In the genomic region with DNA sequence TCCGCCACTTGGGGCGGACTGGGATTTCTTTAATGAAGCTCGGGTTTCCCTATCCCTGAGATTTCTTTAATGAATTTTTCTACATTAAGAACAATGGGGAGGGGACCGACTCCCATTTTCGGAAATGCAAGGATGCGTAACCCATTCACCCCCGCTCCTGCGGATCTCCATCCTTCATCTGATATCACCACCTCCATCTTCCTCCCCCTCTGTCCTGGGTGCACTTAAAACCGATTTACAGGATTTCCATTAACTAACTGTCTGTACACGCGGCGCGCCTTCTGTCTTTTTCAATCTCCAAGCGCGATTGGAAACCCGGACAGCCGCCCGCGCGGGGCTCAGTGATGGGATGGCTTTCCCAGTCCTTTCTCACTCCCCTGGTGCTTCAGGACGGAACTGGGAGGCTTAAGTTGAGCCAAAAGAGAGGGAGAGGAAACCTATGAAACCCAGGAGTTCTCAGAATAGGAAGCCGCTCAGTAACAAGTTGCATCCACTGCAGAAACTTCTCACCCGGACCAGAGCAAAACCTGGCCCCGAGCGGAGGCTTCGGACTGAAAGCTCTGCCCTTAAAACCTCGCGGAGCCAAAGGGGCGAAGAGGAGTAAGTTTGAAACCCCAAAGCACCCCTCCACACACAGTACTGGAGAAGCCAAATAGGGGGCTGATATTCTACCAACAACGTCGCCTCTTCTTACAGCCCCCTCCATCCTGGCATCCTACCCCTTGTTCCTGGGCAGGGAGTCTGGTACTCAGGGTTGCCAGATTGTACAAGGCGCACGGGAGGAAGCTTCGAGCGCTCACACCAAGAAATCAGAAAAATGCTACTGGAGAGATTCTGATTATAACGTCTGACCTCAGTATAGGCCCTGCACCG, we compare ENCODE assay signal across 8 cellular contexts. TPM values are rescaled to one million over a fixed set of nuclear protein-coding genes. Genes with fewer than 3 reads are reported as not detected.
DNase-seq lines count a peak whose midpoint lies in the region; ATAC-seq, FAIRE-seq and TF ChIP-seq lines count a peak whose summit lies in the region.

No MANE protein-coding gene starts in this region.

- H3K36me3 ChIP-seq in SJCRH30 (no peaks in the 10 kb centered on the region), pancreas (no peaks in the 10 kb centered on the region)

- ATAC-seq in pancreas = no peak

- H3K27me3 ChIP-seq in SJCRH30 (no peaks in the 10 kb centered on the region), pancreas (peaks cover 0 to 25% (median 0%) of the 10 kb centered on the region in 4 donors)

- DNase-seq in DMS53 (lab: John Stamatoyannopoulos, UW) (peak; percentile 82), SJCRH30 (peak; percentile 25 to 34), fibroblast of pulmonary artery (ENCODE audit: low read depth) (peak; percentile 43), pancreas (peak in 2 of 6 donors; percentile 58 to 60), NCI-H1105 (lab: John Stamatoyannopoulos, UW) (no peak), DMS153 (lab: John Stamatoyannopoulos, UW) (no peak), RKO (ENCODE audit: low spot score) (no peak)
- no peak for DNase-seq in stimulated activated CD8-positive, alpha-beta memory T cell treated with anti-CD3 and anti-CD28 coated beads, Interleukin-4, amount 100 ng/mL, for 48 hours

- intact Hi-C loops in pancreas (cut with DNase I) = loop anchor here in 2 of 3 donors (5.0 to 10.0 kb wide), 4 partner anchors 802 to 1482 kb away; no protein-coding TSS in a partner anchor

- H3K4me1 ChIP-seq in SJCRH30 (peaks cover 10% of the 10 kb centered on the region; the same call in 1 of the 2 replicates), pancreas (peaks cover 0 to 18% (median 6%) of the 10 kb centered on the region in 3 donors)

- H3K4me3 ChIP-seq in SJCRH30 (peak overlapping the region; percentile 77), fibroblast of pulmonary artery (replicated peaks; ENCODE audit: low read depth, low read length) (peak overlapping the region; percentile 67), pancreas (peak overlapping the region in 3 of 4 donors; percentile 7 to 45 (median 34))

- TF ChIP-seq CTCF in fibroblast of pulmonary artery (IDR thresholded peaks at IDR 0.05; ENCODE audit: low read length, missing control alignments) = peak; percentile 4
- no peak for TF ChIP-seq CTCF in pancreas (IDR thresholded peaks at IDR 0.05)

- no peak for FAIRE-seq in pancreas (lab: Jason Lieb, UNC)

- H3K27ac ChIP-seq in SJCRH30 = peak overlapping the region; percentile 80
- no peak overlapping the region for H3K27ac ChIP-seq in pancreas

- H3K9me3 ChIP-seq in SJCRH30 (replicated peaks) (no peaks in the 10 kb centered on the region), pancreas (no peaks in the 10 kb centered on the region)

- WGBS in pancreas, 2 donors = 12 to 13% methylated on average over 37 of the region's 37 CpGs

RNA-seq across cellular contexts. Expression of gene COL12A1, which starts 0.7 kb away (rescaled TPM):
- total RNA-seq in SJCRH30 (2014; rRNA removed; shearing (Covaris generic)) = 60.8 and 62.1 TPM in 2 replicates
- 10 to 100 TPM in 2 of 6 donors, 1 to 10 TPM in 4; 2.8 to 19.3 (median 5.2) TPM for total RNA-seq in pancreas
- 1 to 10 TPM; 1.2 to 2.0 TPM for polyA plus RNA-seq in pancreas

RNA-seq across cellular contexts. Expression of gene COX7A2, which starts 37.0 kb away (rescaled TPM):
- total RNA-seq in SJCRH30 (2014; rRNA removed; shearing (Covaris generic)) = 192 and 254 TPM in 2 replicates
- total RNA-seq in pancreas = 100 to 1,000 TPM in 4 of 6 donors, 10 to 100 TPM in 2; 76.5 to 147 (median 125) TPM
- 100 to 1,000 TPM; 188 to 214 TPM for polyA plus RNA-seq in pancreas

Comparison
In these comparisons a context has a peak if more than half of its experiments do, and no peak if none do; other contexts are left out.
1. DNase-seq: peak in DMS53 (single experiment), SJCRH30 (2 of 2) and fibroblast of pulmonary artery (single experiment); none in NCI-H1105 (single experiment), DMS153 (single experiment), RKO (single experiment) and stimulated activated CD8-positive, alpha-beta memory T cell treated with anti-CD3 and anti-CD28 coated beads, Interleukin-4, amount 100 ng/mL, for 48 hours (single experiment).
2. Peak in every context shown above with its lines, with median percentiles within 50 percentile points of each other: H3K4me3 ChIP-seq.